In genomic region chr2:46652514-46653170, GRCh38 we compare ENCODE assay signal across 29 cellular contexts.
"Had no signal": no experiment of that assay in that cellular context is flagged by ENCODE, and none has a peak within 500 bp of the region (broad histone marks: within the 10 kb centered on the region; RNA-seq: fewer than 3 reads in every experiment).

No MANE protein-coding gene starts in this region.

- H3K9me3 ChIP-seq: esophagus squamous epithelium, heart right ventricle, left lung, ovary, psoas muscle, spleen, testis, tibial artery, upper lobe of left lung, uterus had no signal

- DNase-seq: cortex of kidney; effector memory CD8-positive, alpha-beta T cell; esophagus squamous epithelium; foreskin melanocyte; glutamatergic neuron; heart right ventricle; hippocampal formation; left cardiac atrium; left lung; mesenchymal stem cell; midbrain; naive thymus-derived CD4-positive, alpha-beta T cell; nephron progenitor cell; nucleus accumbens; ovary; posterior cingulate gyrus; psoas muscle; right cardiac atrium; spleen; stimulated activated CD4-positive, alpha-beta T cell treated with anti-CD3 and anti-CD28 coated beads, Interleukin-4, amount 100 ng/mL, for 4 hours; stimulated activated naive CD8-positive, alpha-beta T cell treated with anti-CD3 and anti-CD28 coated beads, Interleukin-15, Interleukin-2, amounts not matched to agents 100 U/mL and 50 U/mL, for 24 hours; testis; tibial artery; uterus had no signal

- FAIRE-seq: endometrium, islet of Langerhans had no signal

- ATAC-seq: effector memory CD8-positive, alpha-beta T cell; heart right ventricle; left lung; naive thymus-derived CD4-positive, alpha-beta T cell; psoas muscle; right cardiac atrium; stimulated activated memory B cell treated with anti-CD40 and anti-IgM and Interleukin-4, amounts not matched to agents 10 μg/mL and 1 μg/mL and 100 μg/mL, for 72 hours; stimulated activated naive CD8-positive, alpha-beta T cell treated with anti-CD3 and anti-CD28 coated beads, Interleukin-15, Interleukin-2, amounts not matched to agents 100 U/mL and 50 U/mL, for 24 hours had no signal

- H3K9me3 Mint-ChIP-seq: effector memory CD8-positive, alpha-beta T cell; naive thymus-derived CD4-positive, alpha-beta T cell; nephron progenitor cell; stimulated activated memory B cell treated with anti-CD40 and anti-IgM and Interleukin-4, amounts not matched to agents 10 μg/mL and 1 μg/mL and 100 μg/mL, for 72 hours had no signal

- H3K27me3 Mint-ChIP-seq: effector memory CD8-positive, alpha-beta T cell; stimulated activated memory B cell treated with anti-CD40 and anti-IgM and Interleukin-4, amounts not matched to agents 10 μg/mL and 1 μg/mL and 100 μg/mL, for 72 hours had no signal

- H3K4me3 Mint-ChIP-seq: effector memory CD8-positive, alpha-beta T cell; naive thymus-derived CD4-positive, alpha-beta T cell; nephron progenitor cell; stimulated activated memory B cell treated with anti-CD40 and anti-IgM and Interleukin-4, amounts not matched to agents 10 μg/mL and 1 μg/mL and 100 μg/mL, for 72 hours had no signal

- H3K4me3 ChIP-seq: esophagus squamous epithelium, heart right ventricle, left lung, ovary, psoas muscle, skin epidermis, spleen, testis, tibial artery, upper lobe of left lung, uterus had no signal

- H3K27me3 ChIP-seq: heart right ventricle, left lung, ovary, spleen, testis, tibial artery, upper lobe of left lung, uterus had no signal

- H3K36me3 ChIP-seq: esophagus squamous epithelium, heart right ventricle, left lung, ovary, spleen, tibial artery, upper lobe of left lung, uterus had no signal

- H3K36me3 Mint-ChIP-seq: naive thymus-derived CD4-positive, alpha-beta T cell; stimulated activated memory B cell treated with anti-CD40 and anti-IgM and Interleukin-4, amounts not matched to agents 10 μg/mL and 1 μg/mL and 100 μg/mL, for 72 hours had no signal

- H3K27ac Mint-ChIP-seq: effector memory CD8-positive, alpha-beta T cell; nephron progenitor cell; stimulated activated memory B cell treated with anti-CD40 and anti-IgM and Interleukin-4, amounts not matched to agents 10 μg/mL and 1 μg/mL and 100 μg/mL, for 72 hours had no signal

- H3K27ac ChIP-seq: esophagus squamous epithelium, heart right ventricle, left lung, ovary, psoas muscle, skin epidermis, testis, tibial artery, upper lobe of left lung, uterus had no signal
